ENCODE assay signal across 19 cellular contexts in genomic region chr11:74686792-74687191, GRCh38. TPM values are rescaled to one million over a fixed set of nuclear protein-coding genes. Genes with fewer than 3 reads are reported as not detected.
DNase-seq lines count a peak whose midpoint lies in the region; ATAC-seq, FAIRE-seq and TF ChIP-seq lines count a peak whose summit lies in the region.
"Had no signal": no experiment of that assay in that cellular context is flagged by ENCODE, and none has a peak within 500 bp of the region (broad histone marks: within the 10 kb centered on the region; RNA-seq: fewer than 3 reads in every experiment).

No MANE protein-coding gene starts in this region.

- H2BK15ac ChIP-seq in IMR-90 (ENCODE audit: low read depth, low read length), result peak overlapping the region; percentile 25; the same call in 1 of the 3 replicates

- no peaks in the 10 kb centered on the region for H4K20me1 ChIP-seq in IMR-90 (ENCODE audit: insufficient read depth, low read length)

- H2BK5ac ChIP-seq in IMR-90 (ENCODE audit: low read depth, low read length, poor library complexity, severe bottlenecking), result peak overlapping the region; percentile 79

- H3K4me1 Mint-ChIP-seq in nephron progenitor cell, result no peaks in the 10 kb centered on the region

- no peak overlapping the region for H3K4me3 Mint-ChIP-seq in nephron progenitor cell
- H3K4me3 Mint-ChIP-seq: activated CD4-positive, alpha-beta T cell treated with anti-CD3 and anti-CD28 coated beads, Interleukin-2, amount 10 ng/mL, durations not matched to agents 7 days and 5 days; activated T-cell treated with anti-CD3 and anti-CD28 coated beads, Interleukin-2, amount 50 U/mL, for 24 hours had no signal

- peak overlapping the region; percentile 42; the same call in 1 of the 2 replicates for H3K18ac ChIP-seq in IMR-90 (ENCODE audit: low read depth, low read length)

- CTCF ChIA-PET in IMR-90 (lab: Yijun Ruan, JAX), result interaction anchor here (0.6 to 2.4 kb wide), 3 partner anchors 15 to 285 kb away, joined by 3 to 9 read pairs (median 6); no protein-coding TSS in a partner anchor

- H3K36me3 ChIP-seq in IMR-90 (ENCODE audit: control insufficient read depth, insufficient read depth, low read length) (no peaks in the 10 kb centered on the region), adrenal gland (replicated peaks in 1 of 2) (no peaks in the 10 kb centered on the region)
- H3K36me3 ChIP-seq: SJCRH30, upper lobe of left lung had no signal

- H3K4me1 ChIP-seq in IMR-90 (ENCODE audit: control insufficient read depth, insufficient read depth, low read length), result peaks cover 25% of the 10 kb centered on the region
- H3K4me1 ChIP-seq in adrenal gland (replicated peaks in 1 of 2), result peaks cover 0 to 6% of the 10 kb centered on the region in 2 donors

- POLR2A ChIA-PET in IMR-90 (lab: Charles Lee; ENCODE audit: unreplicated experiment), result no interaction called here

- peak overlapping the region; percentile 24 for H2AFZ ChIP-seq in IMR-90 (replicated peaks; ENCODE audit: low read length, poor library complexity)

- no peak overlapping the region for H3K56ac ChIP-seq in IMR-90 (ENCODE audit: extremely low read depth, insufficient read depth, low read length)

- H2AK9ac ChIP-seq in IMR-90 (replicated peaks; ENCODE audit: low read depth, low read length, poor library complexity), result no peak overlapping the region

- TF ChIP-seq POLR2A in IMR-90 (IDR thresholded peaks at IDR 0.05; ENCODE audit: low read depth, low read length), result no peak
- no peak for TF ChIP-seq POLR2A in adrenal gland (IDR thresholded peaks at IDR 0.05)

- intact Hi-C loops in IMR-90 (cut with micrococcal nuclease), result no loop called here
- intact Hi-C loops in adrenal gland (cut with DNase I), result no loop called here

- H3K9me3 Mint-ChIP-seq in nephron progenitor cell, result no peaks in the 10 kb centered on the region
- H3K9me3 Mint-ChIP-seq: activated CD4-positive, alpha-beta T cell treated with anti-CD3 and anti-CD28 coated beads, Interleukin-2, amount 10 ng/mL, durations not matched to agents 7 days and 5 days; activated T-cell treated with anti-CD3 and anti-CD28 coated beads, Interleukin-2, amount 50 U/mL, for 24 hours had no signal

- H3K27me3 ChIP-seq in IMR-90 (ENCODE audit: control insufficient read depth, insufficient read depth, low read length) (no peaks in the 10 kb centered on the region), adrenal gland (no peaks in the 10 kb centered on the region)
- H3K27me3 ChIP-seq: SJCRH30, upper lobe of left lung had no signal

- DNase-seq in AG20443 (ENCODE audit: low spot score) (peak; percentile 79), IMR-90 (peak; percentile 82), nephron progenitor cell (no peak), adrenal gland (no peak), D721Med (ENCODE audit: insufficient read length, low spot score) (no peak), cortex of kidney (lab: John Stamatoyannopoulos, UW) (no peak)
- DNase-seq: activated CD4-positive, alpha-beta T cell treated with anti-CD3 and anti-CD28 coated beads, Interleukin-2, amount 10 ng/mL, durations not matched to agents 7 days and 5 days; activated T-cell treated with anti-CD3 and anti-CD28 coated beads, Interleukin-2, amount 50 U/mL, for 24 hours; dermis blood vessel endothelial cell; DMS79; KG1; NCI-H510A; SJCRH30; stimulated activated CD4-positive, alpha-beta T cell treated with anti-CD3 and anti-CD28 coated beads, Interleukin-4, amount 100 ng/mL, for 4 hours; upper lobe of left lung had no signal

- H2BK20ac ChIP-seq in IMR-90 (ENCODE audit: low read depth, low read length), result no peak overlapping the region

- no TSS peak for BruUV-seq in IMR-90 (replicated peaks; lab: Mats Ljungman, UMichigan)

- no peak overlapping the region for H3K9ac ChIP-seq in IMR-90 (ENCODE audit: low read depth, low read length)

- peak; percentile 27 for ATAC-seq in IMR-90 (ENCODE audit: low read depth)
- peak; percentile 44 for ATAC-seq in esophagus mucosa
- ATAC-seq in GM21515 (IDR thresholded peaks at IDR 0.05; ENCODE audit: unreplicated experiment), result no peak

- H2AK5ac ChIP-seq in IMR-90 (ENCODE audit: low read depth, low read length), result peak overlapping the region; percentile 77; the same call in 1 of the 2 replicates

- no peak overlapping the region for H3K23ac ChIP-seq in IMR-90 (ENCODE audit: low read depth, low read length)

- no peak; the same call in 1 of the 2 replicates for TF ChIP-seq RAD21 in IMR-90 (IDR thresholded peaks at IDR 0.05; ENCODE audit: low read length)

- no peaks in the 10 kb centered on the region for H3K79me1 ChIP-seq in IMR-90 (ENCODE audit: low read depth in 1 of 2, low read length in 2 of 2)

- FAIRE-seq in D721Med (lab: Jason Lieb, UNC), result no peak

- no CpG with 5 or more reads among the region's 4 CpGs for WGBS in IMR-90 (ENCODE audit: extremely low coverage in 2 of 2, insufficient read length in 1 of 2), 2 experiments
- WGBS in adrenal gland, 4 donors, result 69 to 92% (median 85%) methylated on average over 4 of the region's 4 CpGs

- H4K5ac ChIP-seq in IMR-90 (ENCODE audit: low read depth, low read length), result peak overlapping the region; percentile 88; the same call in 1 of the 2 replicates

- H4K91ac ChIP-seq in IMR-90 (ENCODE audit: insufficient read depth, low read depth, low read length), result no peak overlapping the region

- peak overlapping the region; percentile 22; the same call in 1 of the 2 replicates for H3K14ac ChIP-seq in IMR-90 (replicated peaks; ENCODE audit: low read depth, low read length)

- H3K36me3 Mint-ChIP-seq in nephron progenitor cell (ENCODE audit: low read depth), result no peaks in the 10 kb centered on the region

- H3K4me2 ChIP-seq in IMR-90 (ENCODE audit: low read depth, low read length), result no peak overlapping the region

- H3K9me1 ChIP-seq in IMR-90 (ENCODE audit: insufficient read depth, low read length), result peaks cover 17% of the 10 kb centered on the region

- dilution Hi-C loops in IMR-90 (cut with HindIII; ENCODE audit: low sequenced_read_pairs, unreplicated experiment), result no loop called here

- H4K8ac ChIP-seq in IMR-90 (ENCODE audit: low read depth in 2 of 2, low read length in 2 of 2), result 0 out of 4 replicates have a peak overlapping the region, but pooled peaks of 1 of the 2 experiments have one; percentile 17

- H3K27me3 Mint-ChIP-seq in nephron progenitor cell (ENCODE audit: low read depth, poor library complexity), result peaks cover 21% of the 10 kb centered on the region

- H3K4ac ChIP-seq in IMR-90 (ENCODE audit: low read depth, low read length), result peak overlapping the region; percentile 25; the same call in 1 of the 2 replicates

- TF ChIP-seq CTCF in IMR-90 (conservative IDR thresholded peaks at IDR 0.05; ENCODE audit: low read depth, low read length) (no peak), nephron progenitor cell (IDR thresholded peaks at IDR 0.05) (no peak), adrenal gland (IDR thresholded peaks at IDR 0.05) (no peak), D721Med (IDR thresholded peaks at IDR 0.05; ENCODE audit: insufficient read depth, missing control alignments) (no peak)

- peak overlapping the region; percentile 2 for H3K27ac Mint-ChIP-seq in nephron progenitor cell
- H3K27ac Mint-ChIP-seq: activated CD4-positive, alpha-beta T cell treated with anti-CD3 and anti-CD28 coated beads, Interleukin-2, amount 10 ng/mL, durations not matched to agents 7 days and 5 days; activated T-cell treated with anti-CD3 and anti-CD28 coated beads, Interleukin-2, amount 50 U/mL, for 24 hours had no signal

- no peak overlapping the region for H3K27ac ChIP-seq in IMR-90 (ENCODE audit: insufficient read depth, low read length)
- no peak overlapping the region for H3K27ac ChIP-seq in adrenal gland
- H3K27ac ChIP-seq: SJCRH30, upper lobe of left lung had no signal

- H3K4me3 ChIP-seq in IMR-90 (ENCODE audit: insufficient read depth, low read depth, low read length), result no peak overlapping the region
- no peak overlapping the region for H3K4me3 ChIP-seq in adrenal gland
- H3K4me3 ChIP-seq: lung, SJCRH30, upper lobe of left lung had no signal

- in situ Hi-C loops in IMR-90 (cut with MboI; ENCODE audit: low sequenced_read_pairs), result no loop called here

- H3K9me3 ChIP-seq in IMR-90 (ENCODE audit: control insufficient read depth, insufficient read depth, low read length) (peaks cover 3% of the 10 kb centered on the region; the same call in 1 of the 2 replicates), adrenal gland (replicated peaks in 1 of 3) (no peaks in the 10 kb centered on the region)
- H3K9me3 ChIP-seq: SJCRH30, upper lobe of left lung had no signal

- H2BK120ac ChIP-seq in IMR-90 (ENCODE audit: low read depth, low read length), result peak overlapping the region; percentile 30; the same call in 1 of the 2 replicates

TF ChIP-seq in IMR-90, 13 proteins besides CTCF, POLR2A, EP300 and RAD21:
- TF ChIP-seq RCOR1 (IDR thresholded peaks at IDR 0.05; ENCODE audit: insufficient replicate concordance, low read length) (no peak), RFX5 (IDR thresholded peaks at IDR 0.05; ENCODE audit: low read depth, low read length) (no peak), SMC3 (IDR thresholded peaks at IDR 0.05; ENCODE audit: low read depth, low read length) (peak; percentile 7; the same call in 1 of the 2 replicates), FOS (IDR thresholded peaks at IDR 0.05; ENCODE audit: low read depth, low read length) (0 out of 2 replicates have a peak, but pooled peaks have one; percentile 4), BHLHE40 (IDR thresholded peaks at IDR 0.05; ENCODE audit: low read depth, low read length) (no peak), CEBPB (IDR thresholded peaks at IDR 0.05; ENCODE audit: low read depth, low read length) (peak; percentile 55), NFE2L2 (IDR thresholded peaks at IDR 0.05; ENCODE audit: low read depth, low read length) (no peak)
- TF ChIP-seq, protein P1, sequence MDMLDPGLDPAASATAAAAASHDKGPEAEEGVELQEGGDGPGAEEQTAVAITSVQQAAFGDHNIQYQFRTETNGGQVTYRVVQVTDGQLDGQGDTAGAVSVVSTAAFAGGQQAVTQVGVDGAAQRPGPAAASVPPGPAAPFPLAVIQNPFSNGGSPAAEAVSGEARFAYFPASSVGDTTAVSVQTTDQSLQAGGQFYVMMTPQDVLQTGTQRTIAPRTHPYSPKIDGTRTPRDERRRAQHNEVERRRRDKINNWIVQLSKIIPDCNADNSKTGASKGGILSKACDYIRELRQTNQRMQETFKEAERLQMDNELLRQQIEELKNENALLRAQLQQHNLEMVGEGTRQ (IDR thresholded peaks at IDR 0.05; ENCODE audit: low read depth, low read length), result no peak

RNA-seq across cellular contexts. Expression of gene CHRDL2, which starts 44.4 kb away (rescaled TPM):
- total RNA-seq in IMR-90 (2012; rRNA removed), result not detected in 2 replicates
- 0.37 and 0.80 TPM in 2 replicates for polyA plus RNA-seq in IMR-90 (2012; rRNA removed)
- 0.95 and 2.3 TPM in 2 replicates for polyA plus RNA-seq in IMR-90 (2012; cell fraction: cytosol; rRNA removed)
- polyA plus RNA-seq in IMR-90 (2012; cell fraction: nucleus; rRNA removed; ENCODE audit: low replicate concordance), result 0.64 and 0.66 TPM in 2 replicates
- total RNA-seq in esophagus mucosa, result 2.0 TPM
- under 1 TPM in 2 of 8 donors, not detected in 6; 0.76 to 0.95 TPM for total RNA-seq in adrenal gland
- polyA plus RNA-seq in adrenal gland, result under 1 TPM in 2 of 3 donors, not detected in 1; 0.30 to 0.35 TPM
- total RNA-seq: activated CD4-positive, alpha-beta T cell treated with anti-CD3 and anti-CD28 coated beads, Interleukin-2, amount 10 ng/mL, durations not matched to agents 7 days and 5 days; SJCRH30 had no signal
- polyA plus RNA-seq: neural cell had no signal

Comparison
In these comparisons a context has a peak if more than half of its experiments do, and no peak if none do; other contexts are left out.
1. DNase-seq: peak in AG20443 (single experiment) and IMR-90 (single experiment); none in nephron progenitor cell (single experiment), adrenal gland (0 of 7), D721Med (single experiment) and cortex of kidney (single experiment).